ENCODE assay signal across 17 cellular contexts in the genomic region with DNA sequence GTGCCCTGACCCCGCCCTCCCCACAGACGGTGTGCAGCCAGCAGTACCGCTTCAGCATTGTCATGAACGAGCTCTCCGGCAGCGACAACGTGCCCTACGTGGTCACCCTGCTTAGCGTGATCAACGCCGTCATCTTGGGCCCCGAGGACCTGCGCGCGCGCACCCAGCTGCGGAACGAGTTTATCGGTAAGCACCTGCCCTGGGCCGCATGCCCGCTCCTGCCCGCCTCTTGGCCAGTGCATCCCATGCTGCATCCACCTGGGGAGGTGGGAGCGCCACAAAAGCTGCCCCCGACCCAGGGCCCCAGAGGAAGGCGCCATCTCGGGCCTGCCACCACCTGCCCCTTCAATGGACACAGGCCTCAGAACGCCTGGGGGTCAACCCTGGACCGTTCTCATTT.
"Had no signal": no experiment of that assay in that cellular context is flagged by ENCODE, and none has a peak within 500 bp of the region (broad histone marks: within the 10 kb centered on the region; RNA-seq: fewer than 3 reads in every experiment).

No MANE protein-coding gene starts in this region.

- H3K27me3 ChIP-seq: colonic mucosa, ovary, tibial artery had no signal

- H3K4me3 ChIP-seq: colonic mucosa, ovary, skin epidermis, tibial artery had no signal

- H3K9me3 ChIP-seq: colonic mucosa, ovary, tibial artery had no signal

- DNase-seq: activated CD4-positive, alpha-beta T cell treated with anti-CD3 and anti-CD28 coated beads for 4 hours; activated CD4-positive, alpha-beta T cell treated with anti-CD3 and anti-CD28 coated beads, Interleukin-2, amount 50 U/mL, for 4 hours; activated naive CD4-positive, alpha-beta T cell; activated T-cell treated with anti-CD3 and anti-CD28 coated beads for 4 hours; activated T-cell treated with anti-CD3 and anti-CD28 coated beads, Interleukin-2, amount 50 U/mL, for 72 hours; colonic mucosa; effector memory CD4-positive, alpha-beta T cell; left ventricle myocardium superior; ovary; stimulated activated CD4-positive, alpha-beta T cell treated with anti-CD3 and anti-CD28 coated beads, Interleukin-12 subunit alpha, Interleukin-12 subunit beta, amount 100 ng/mL, for 4 hours; stimulated activated CD4-positive, alpha-beta T cell treated with anti-CD3 and anti-CD28 coated beads, Interleukin-4, amount 100 ng/mL, for 1 hour; stimulated activated naive CD8-positive, alpha-beta T cell treated with anti-CD3 and anti-CD28 coated beads, Interleukin-15, amount 100 ng/mL, for 72 hours; tibial artery had no signal

- H3K27ac ChIP-seq: colonic mucosa, ovary, skin epidermis, VCaP had no signal

- ATAC-seq: activated naive CD4-positive, alpha-beta T cell treated with anti-CD3 and anti-CD28 coated beads, Interleukin-2, amount 50 U/mL, for 72 hours; activated T-cell treated with anti-CD3 and anti-CD28 coated beads, Interleukin-2, amount 50 U/mL, for 72 hours; left ventricle myocardium superior; sciatic nerve; stimulated activated naive CD8-positive, alpha-beta T cell treated with anti-CD3 and anti-CD28 coated beads, Interleukin-15, amount 100 ng/mL, for 72 hours had no signal

- H3K4me1 ChIP-seq: colonic mucosa had no signal

- H3K36me3 ChIP-seq: ovary had no signal
